In genomic region chrY:8034673-8035072, GRCh38 we compare ENCODE assay signal across 32 cellular contexts.
DNase-seq lines count a peak whose midpoint lies in the region; ATAC-seq and TF ChIP-seq lines count a peak whose summit lies in the region.
"Had no signal": no experiment of that assay in that cellular context is flagged by ENCODE, and none has a peak within 500 bp of the region (broad histone marks: within the 10 kb centered on the region; RNA-seq: fewer than 3 reads in every experiment).

No MANE protein-coding gene starts in this region.

- CTCF ChIA-PET in activated naive CD4-positive, alpha-beta T cell treated with anti-CD3 and anti-CD28 coated beads, Interleukin-2, amount 10 ng/mL, durations not matched to agents 7 days and 5 days (lab: Charles Lee), result no interaction called here

- H3K27me3 Mint-ChIP-seq in activated naive CD4-positive, alpha-beta T cell treated with anti-CD3 and anti-CD28 coated beads, Interleukin-2, amount 50 U/mL, for 24 hours, result no peaks in the 10 kb centered on the region
- no peaks in the 10 kb centered on the region for H3K27me3 Mint-ChIP-seq in activated naive CD4-positive, alpha-beta T cell treated with anti-CD3 and anti-CD28 coated beads, Interleukin-2, amount 10 ng/mL, durations not matched to agents 7 days and 5 days
- H3K27me3 Mint-ChIP-seq: B cell; CD4-positive, alpha-beta memory T cell; CD4-positive, alpha-beta T cell; CD4-positive, CD25-positive, alpha-beta regulatory T cell; CD8-positive, alpha-beta memory T cell had no signal

- H3K27ac ChIP-seq in RWPE2 (ENCODE audit: poor library complexity, severe bottlenecking), result peak overlapping the region; percentile 81
- H3K27ac ChIP-seq in gastrocnemius medialis, result peak overlapping the region in 2 of 4 donors; percentile 77 to 80
- H3K27ac ChIP-seq: 22Rv1; A549; BLaER1; BLaER1 treated with 17β-estradiol and CSF1 and Interleukin-3, amounts not matched to agents 10 nM and 100 nM; C4-2B had no signal

- no peak for TF ChIP-seq CTCF in RWPE2 (IDR thresholded peaks at IDR 0.05; ENCODE audit: poor library complexity, severe bottlenecking)
- TF ChIP-seq CTCF in gastrocnemius medialis (IDR thresholded peaks at IDR 0.05 in 4 of 5, conservative IDR thresholded peaks at IDR 0.05 in 1 of 5), result no peak

- H3K4me3 Mint-ChIP-seq in activated naive CD4-positive, alpha-beta T cell treated with anti-CD3 and anti-CD28 coated beads, Interleukin-2, amount 50 U/mL, for 24 hours, result no peak overlapping the region
- H3K4me3 Mint-ChIP-seq in activated naive CD4-positive, alpha-beta T cell treated with anti-CD3 and anti-CD28 coated beads, Interleukin-2, amount 10 ng/mL, durations not matched to agents 7 days and 5 days, result no peak overlapping the region
- H3K4me3 Mint-ChIP-seq: B cell; CD14-positive monocyte; CD4-positive, alpha-beta memory T cell; CD4-positive, alpha-beta T cell; CD4-positive, CD25-positive, alpha-beta regulatory T cell; CD8-positive, alpha-beta memory T cell; CD8-positive, alpha-beta T cell had no signal

- intact Hi-C loops in gastrocnemius medialis (cut with DNase I; ENCODE audit: low total_unique reads) (no loop called here), left colon (cut with DNase I, micrococcal nuclease) (no loop called here)

- H3K9me3 ChIP-seq in RWPE2 (ENCODE audit: severe bottlenecking) (no peaks in the 10 kb centered on the region), gastrocnemius medialis (no peaks in the 10 kb centered on the region)
- H3K9me3 ChIP-seq: A549; BE2C; BLaER1; BLaER1 treated with 17β-estradiol and CSF1 and Interleukin-3, amounts not matched to agents 10 nM and 100 nM; Caco-2 had no signal

- ATAC-seq in RWPE2 (ENCODE audit: low read depth), result no peak
- peak; percentile 56 to 59 for ATAC-seq in gastrocnemius medialis
- no peak for ATAC-seq in left colon
- ATAC-seq: A549; CD8-positive, alpha-beta T cell had no signal

- H3K27me3 ChIP-seq in RWPE2 (ENCODE audit: insufficient read depth, poor library complexity, severe bottlenecking) (no peaks in the 10 kb centered on the region), gastrocnemius medialis (no peaks in the 10 kb centered on the region)
- H3K27me3 ChIP-seq: BE2C; BLaER1; BLaER1 treated with 17β-estradiol and CSF1 and Interleukin-3, amounts not matched to agents 10 nM and 100 nM had no signal

- H3K36me3 Mint-ChIP-seq in activated naive CD4-positive, alpha-beta T cell treated with anti-CD3 and anti-CD28 coated beads, Interleukin-2, amount 50 U/mL, for 24 hours, result no peaks in the 10 kb centered on the region
- H3K36me3 Mint-ChIP-seq in activated naive CD4-positive, alpha-beta T cell treated with anti-CD3 and anti-CD28 coated beads, Interleukin-2, amount 10 ng/mL, durations not matched to agents 7 days and 5 days, result no peaks in the 10 kb centered on the region
- H3K36me3 Mint-ChIP-seq: CD14-positive monocyte; CD4-positive, alpha-beta memory T cell; CD4-positive, CD25-positive, alpha-beta regulatory T cell; CD8-positive, alpha-beta memory T cell; CD8-positive, alpha-beta T cell had no signal

- in situ Hi-C loops in gastrocnemius medialis (cut with MboI; ENCODE audit: low sequenced_read_pairs in 4 of 4) (loop anchor here in 1 of 4 donors (25.0 kb wide), 1 partner anchor 303 kb away; no protein-coding TSS in a partner anchor), ACHN (cut with HindIII; ENCODE audit: low pct_ligation_motif_present, low pct_unique_long_range_greater_than_20kb, low sequenced_read_pairs) (no loop called here)

- H3K4me1 ChIP-seq in RWPE2 (ENCODE audit: insufficient read depth, poor library complexity, severe bottlenecking) (peaks cover 35% of the 10 kb centered on the region), gastrocnemius medialis (peaks cover 0 to 11% of the 10 kb centered on the region in 2 donors)
- H3K4me1 ChIP-seq: A549; BE2C; BLaER1; BLaER1 treated with 17β-estradiol and CSF1 and Interleukin-3, amounts not matched to agents 10 nM and 100 nM; Caco-2 had no signal

- H3K4me3 ChIP-seq in RWPE2 (ENCODE audit: severe bottlenecking), result no peak overlapping the region
- H3K4me3 ChIP-seq in gastrocnemius medialis, result no peak overlapping the region
- H3K4me3 ChIP-seq: A549; BLaER1; BLaER1 treated with 17β-estradiol and CSF1 and Interleukin-3, amounts not matched to agents 10 nM and 100 nM had no signal

- no peaks in the 10 kb centered on the region for H3K4me1 Mint-ChIP-seq in activated naive CD4-positive, alpha-beta T cell treated with anti-CD3 and anti-CD28 coated beads, Interleukin-2, amount 50 U/mL, for 24 hours
- H3K4me1 Mint-ChIP-seq in activated naive CD4-positive, alpha-beta T cell treated with anti-CD3 and anti-CD28 coated beads, Interleukin-2, amount 10 ng/mL, durations not matched to agents 7 days and 5 days, result no peaks in the 10 kb centered on the region
- H3K4me1 Mint-ChIP-seq: B cell; CD14-positive monocyte; CD4-positive, alpha-beta memory T cell; CD4-positive, CD25-positive, alpha-beta regulatory T cell; CD8-positive, alpha-beta memory T cell had no signal

- TF ChIP-seq POLR2A in gastrocnemius medialis (IDR thresholded peaks at IDR 0.05), result no peak

- peak overlapping the region; percentile 20 for H3K27ac Mint-ChIP-seq in activated naive CD4-positive, alpha-beta T cell treated with anti-CD3 and anti-CD28 coated beads, Interleukin-2, amount 50 U/mL, for 24 hours
- H3K27ac Mint-ChIP-seq in activated naive CD4-positive, alpha-beta T cell treated with anti-CD3 and anti-CD28 coated beads, Interleukin-2, amount 10 ng/mL, durations not matched to agents 7 days and 5 days, result no peak overlapping the region
- H3K27ac Mint-ChIP-seq: B cell; CD14-positive monocyte; CD4-positive, alpha-beta memory T cell; CD4-positive, alpha-beta T cell; CD4-positive, CD25-positive, alpha-beta regulatory T cell; CD8-positive, alpha-beta memory T cell; CD8-positive, alpha-beta T cell had no signal

- H3K36me3 ChIP-seq in RWPE2 (ENCODE audit: low read depth), result no peaks in the 10 kb centered on the region
- no peaks in the 10 kb centered on the region for H3K36me3 ChIP-seq in gastrocnemius medialis
- H3K36me3 ChIP-seq: BE2C; BLaER1; BLaER1 treated with 17β-estradiol and CSF1 and Interleukin-3, amounts not matched to agents 10 nM and 100 nM had no signal

- H3K9me3 Mint-ChIP-seq in activated naive CD4-positive, alpha-beta T cell treated with anti-CD3 and anti-CD28 coated beads, Interleukin-2, amount 50 U/mL, for 24 hours, result no peaks in the 10 kb centered on the region
- H3K9me3 Mint-ChIP-seq in activated naive CD4-positive, alpha-beta T cell treated with anti-CD3 and anti-CD28 coated beads, Interleukin-2, amount 10 ng/mL, durations not matched to agents 7 days and 5 days, result no peaks in the 10 kb centered on the region
- H3K9me3 Mint-ChIP-seq: CD14-positive monocyte; CD4-positive, alpha-beta memory T cell; CD4-positive, alpha-beta T cell; CD4-positive, CD25-positive, alpha-beta regulatory T cell; CD8-positive, alpha-beta memory T cell; CD8-positive, alpha-beta T cell had no signal

- no peak for DNase-seq in activated naive CD4-positive, alpha-beta T cell treated with anti-CD3 and anti-CD28 coated beads, Interleukin-2, amount 10 ng/mL, durations not matched to agents 7 days and 5 days
- DNase-seq in RWPE2 (ENCODE audit: low spot score), result no peak
- peak in 1 of 2 donors; percentile 37 for DNase-seq in gastrocnemius medialis
- DNase-seq in ACHN, result no peak
- no peak for DNase-seq in left colon
- DNase-seq: 8988T; AML-193; BE2C; C1 segment of cervical spinal cord; Caco-2; Calu3; CD4-positive, alpha-beta memory T cell; CD4-positive, alpha-beta T cell; CD4-positive, CD25-positive, alpha-beta regulatory T cell; CD8-positive, alpha-beta memory T cell; CD8-positive, alpha-beta T cell; COR-L47; DMS 273 treated with DMSO at 0.1 percent for 48 hours; DMS153; DMS53; DMS79; DMS79 treated with DMSO at 0.1 percent for 48 hours; DND-41; EL had no signal

Comparison
In these comparisons a context has a peak if more than half of its experiments do, and no peak if none do; other contexts are left out.
1. ATAC-seq: peak in gastrocnemius medialis (2 of 2); none in RWPE2 (single experiment) and left colon (single experiment).